18 cellular contexts compared by ENCODE assay signal in the genomic region with DNA sequence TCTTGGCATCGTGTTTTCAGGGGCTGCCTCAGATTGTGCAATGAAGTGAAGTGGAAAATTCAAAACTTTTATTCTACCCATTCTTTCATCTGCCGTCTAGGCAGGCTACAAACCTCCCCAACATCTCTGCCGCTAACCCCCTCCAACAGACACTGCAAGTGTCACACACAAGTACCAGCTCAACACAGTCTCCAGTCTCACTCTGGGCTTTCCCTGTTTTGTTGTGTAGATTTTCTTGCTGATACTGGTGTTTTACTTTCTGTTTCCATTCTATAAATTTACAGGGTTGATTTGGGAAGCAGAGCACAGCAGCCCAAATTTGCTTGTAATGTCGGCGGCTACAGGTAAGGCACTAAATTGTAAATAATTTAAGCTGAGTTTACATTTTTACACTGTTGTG. TPM values are rescaled to one million over a fixed set of nuclear protein-coding genes. Genes with fewer than 3 reads are reported as not detected.
"Had no signal": no experiment of that assay in that cellular context is flagged by ENCODE, and none has a peak within 500 bp of the region (broad histone marks: within the 10 kb centered on the region; RNA-seq: fewer than 3 reads in every experiment).

No MANE protein-coding gene starts in this region.

RNA-seq across cellular contexts. Expression of gene MAGEA2, which starts 1.2 kb away (rescaled TPM):
- total RNA-seq: activated B cell treated with CpG ODN at 0.5 μM for 24 hours; activated CD4-positive, alpha-beta memory T cell treated with anti-CD3 and anti-CD28 coated beads for 36 hours; activated CD4-positive, alpha-beta T cell treated with anti-CD3 and anti-CD28 coated beads, Interleukin-2, amount 10 ng/mL, durations not matched to agents 24 days and 14 days; activated CD8-positive, alpha-beta memory T cell treated with anti-CD3 and anti-CD28 coated beads for 36 hours; activated CD8-positive, alpha-beta T cell treated with anti-CD3 and anti-CD28 coated beads for 36 hours; activated naive CD4-positive, alpha-beta T cell treated with anti-CD3 and anti-CD28 coated beads for 36 hours; activated naive CD4-positive, alpha-beta T cell treated with anti-CD3 and anti-CD28 coated beads, Interleukin-2, amount 50 U/mL, for 72 hours; activated naive CD8-positive, alpha-beta T cell treated with anti-CD3 and anti-CD28 coated beads for 36 hours; activated T-cell treated with anti-CD3 and anti-CD28 coated beads, Interleukin-2, amount 50 U/mL, for 4 hours; activated T-cell treated with anti-CD3 and anti-CD28 coated beads, Interleukin-2, amount 50 U/mL, for 72 hours; activated T-helper 1 cell treated with anti-CD3 and anti-CD28 coated beads, Interleukin-12 subunit alpha, Interleukin-12 subunit beta, Interleukin-2, Interleukin-4 antibody, amounts not matched to agents 30 ng/mL and 10 ng/mL and 1 ng/mL, durations not matched to agents 14 hours and 24 hours and 36 hours; activated T-helper 17 cell treated with anti-CD3 and anti-CD28 coated beads, Interleukin-2, amount 50 U/mL, for 72 hours; adrenal gland; aorta; body of pancreas; breast epithelium; cardiac septum; cerebellum had no signal
- polyA plus RNA-seq: adrenal gland, aorta had no signal

RNA-seq across cellular contexts. Expression of gene CSAG3, which starts 4.1 kb away (rescaled TPM):
- total RNA-seq: activated B cell treated with CpG ODN at 0.5 μM for 24 hours; activated CD8-positive, alpha-beta memory T cell treated with anti-CD3 and anti-CD28 coated beads for 36 hours; activated CD8-positive, alpha-beta T cell treated with anti-CD3 and anti-CD28 coated beads for 36 hours; activated naive CD4-positive, alpha-beta T cell treated with anti-CD3 and anti-CD28 coated beads, Interleukin-2, amount 50 U/mL, for 72 hours; activated naive CD8-positive, alpha-beta T cell treated with anti-CD3 and anti-CD28 coated beads for 36 hours; activated T-cell treated with anti-CD3 and anti-CD28 coated beads, Interleukin-2, amount 50 U/mL, for 4 hours; adrenal gland; aorta; body of pancreas; breast epithelium; cardiac septum; cerebellum had no signal
- polyA plus RNA-seq: adrenal gland, aorta had no signal

RNA-seq across cellular contexts. Expression of gene MAGEA6, which starts 14.6 kb away (rescaled TPM):
- total RNA-seq: activated B cell treated with CpG ODN at 0.5 μM for 24 hours; activated CD4-positive, alpha-beta memory T cell treated with anti-CD3 and anti-CD28 coated beads for 36 hours; activated CD4-positive, alpha-beta T cell treated with anti-CD3 and anti-CD28 coated beads, Interleukin-2, amount 10 ng/mL, durations not matched to agents 24 days and 14 days; activated CD8-positive, alpha-beta memory T cell treated with anti-CD3 and anti-CD28 coated beads for 36 hours; activated CD8-positive, alpha-beta T cell treated with anti-CD3 and anti-CD28 coated beads for 36 hours; activated naive CD4-positive, alpha-beta T cell treated with anti-CD3 and anti-CD28 coated beads for 36 hours; activated naive CD4-positive, alpha-beta T cell treated with anti-CD3 and anti-CD28 coated beads, Interleukin-2, amount 50 U/mL, for 72 hours; activated naive CD8-positive, alpha-beta T cell treated with anti-CD3 and anti-CD28 coated beads for 36 hours; activated T-cell treated with anti-CD3 and anti-CD28 coated beads, Interleukin-2, amount 50 U/mL, for 4 hours; activated T-cell treated with anti-CD3 and anti-CD28 coated beads, Interleukin-2, amount 50 U/mL, for 72 hours; activated T-helper 1 cell treated with anti-CD3 and anti-CD28 coated beads, Interleukin-12 subunit alpha, Interleukin-12 subunit beta, Interleukin-2, Interleukin-4 antibody, amounts not matched to agents 30 ng/mL and 10 ng/mL and 1 ng/mL, durations not matched to agents 14 hours and 24 hours and 36 hours; activated T-helper 17 cell treated with anti-CD3 and anti-CD28 coated beads, Interleukin-2, amount 50 U/mL, for 72 hours; aorta; body of pancreas; breast epithelium; cardiac septum; cerebellum had no signal
- polyA plus RNA-seq: adrenal gland, aorta had no signal

RNA-seq across cellular contexts. Expression of gene MAGEA12, which starts 21.3 kb away (rescaled TPM):
- total RNA-seq: activated B cell treated with CpG ODN at 0.5 μM for 24 hours; activated CD4-positive, alpha-beta memory T cell treated with anti-CD3 and anti-CD28 coated beads for 36 hours; activated CD4-positive, alpha-beta T cell treated with anti-CD3 and anti-CD28 coated beads, Interleukin-2, amount 10 ng/mL, durations not matched to agents 24 days and 14 days; activated CD8-positive, alpha-beta memory T cell treated with anti-CD3 and anti-CD28 coated beads for 36 hours; activated CD8-positive, alpha-beta T cell treated with anti-CD3 and anti-CD28 coated beads for 36 hours; activated naive CD4-positive, alpha-beta T cell treated with anti-CD3 and anti-CD28 coated beads for 36 hours; activated naive CD4-positive, alpha-beta T cell treated with anti-CD3 and anti-CD28 coated beads, Interleukin-2, amount 50 U/mL, for 72 hours; activated naive CD8-positive, alpha-beta T cell treated with anti-CD3 and anti-CD28 coated beads for 36 hours; activated T-cell treated with anti-CD3 and anti-CD28 coated beads, Interleukin-2, amount 50 U/mL, for 4 hours; activated T-cell treated with anti-CD3 and anti-CD28 coated beads, Interleukin-2, amount 50 U/mL, for 72 hours; activated T-helper 1 cell treated with anti-CD3 and anti-CD28 coated beads, Interleukin-12 subunit alpha, Interleukin-12 subunit beta, Interleukin-2, Interleukin-4 antibody, amounts not matched to agents 30 ng/mL and 10 ng/mL and 1 ng/mL, durations not matched to agents 14 hours and 24 hours and 36 hours; activated T-helper 17 cell treated with anti-CD3 and anti-CD28 coated beads, Interleukin-2, amount 50 U/mL, for 72 hours; adrenal gland; aorta; body of pancreas; breast epithelium; cardiac septum; cerebellum had no signal
- polyA plus RNA-seq: adrenal gland, aorta had no signal

RNA-seq across cellular contexts. Expression of gene CSAG1, which starts 21.4 kb away (rescaled TPM):
- total RNA-seq: activated B cell treated with CpG ODN at 0.5 μM for 24 hours; activated CD4-positive, alpha-beta memory T cell treated with anti-CD3 and anti-CD28 coated beads for 36 hours; activated CD4-positive, alpha-beta T cell treated with anti-CD3 and anti-CD28 coated beads, Interleukin-2, amount 10 ng/mL, durations not matched to agents 24 days and 14 days; activated CD8-positive, alpha-beta memory T cell treated with anti-CD3 and anti-CD28 coated beads for 36 hours; activated CD8-positive, alpha-beta T cell treated with anti-CD3 and anti-CD28 coated beads for 36 hours; activated naive CD4-positive, alpha-beta T cell treated with anti-CD3 and anti-CD28 coated beads for 36 hours; activated naive CD4-positive, alpha-beta T cell treated with anti-CD3 and anti-CD28 coated beads, Interleukin-2, amount 50 U/mL, for 72 hours; activated naive CD8-positive, alpha-beta T cell treated with anti-CD3 and anti-CD28 coated beads for 36 hours; activated T-cell treated with anti-CD3 and anti-CD28 coated beads, Interleukin-2, amount 50 U/mL, for 4 hours; activated T-cell treated with anti-CD3 and anti-CD28 coated beads, Interleukin-2, amount 50 U/mL, for 72 hours; activated T-helper 1 cell treated with anti-CD3 and anti-CD28 coated beads, Interleukin-12 subunit alpha, Interleukin-12 subunit beta, Interleukin-2, Interleukin-4 antibody, amounts not matched to agents 30 ng/mL and 10 ng/mL and 1 ng/mL, durations not matched to agents 14 hours and 24 hours and 36 hours; activated T-helper 17 cell treated with anti-CD3 and anti-CD28 coated beads, Interleukin-2, amount 50 U/mL, for 72 hours; adrenal gland; aorta; body of pancreas; breast epithelium; cardiac septum; cerebellum had no signal
- polyA plus RNA-seq: adrenal gland, aorta had no signal
